Comparison of ENCODE assay signal across 15 cellular contexts in genomic region chr6:12916001-12916400, GRCh38.
A peak's percentile ranks its signal among the peaks of the same experiment; 100 is the strongest.
DNase-seq lines count a peak whose midpoint lies in the region; ATAC-seq and TF ChIP-seq lines count a peak whose summit lies in the region.
"Had no signal": no experiment of that assay in that cellular context is flagged by ENCODE, and none has a peak within 500 bp of the region (broad histone marks: within the 10 kb centered on the region; RNA-seq: fewer than 3 reads in every experiment).

No MANE protein-coding gene starts in this region.

- H3K4me1 Mint-ChIP-seq in memory B cell: peaks cover 6% of the 10 kb centered on the region
- H3K4me1 Mint-ChIP-seq in stimulated activated effector memory CD8-positive, alpha-beta T cell treated with anti-CD3 and anti-CD28 coated beads, Interleukin-12 subunit alpha, Interleukin-12 subunit beta, amount 100 ng/mL, for 72 hours: no peaks in the 10 kb centered on the region
- no peaks in the 10 kb centered on the region for H3K4me1 Mint-ChIP-seq in progenitor cell of endocrine pancreas (ENCODE audit: low read depth)
- H3K4me1 Mint-ChIP-seq: CD8-positive, alpha-beta memory T cell had no signal

- H3K36me3 Mint-ChIP-seq in memory B cell: no peaks in the 10 kb centered on the region
- H3K36me3 Mint-ChIP-seq in stimulated activated effector memory CD8-positive, alpha-beta T cell treated with anti-CD3 and anti-CD28 coated beads, Interleukin-12 subunit alpha, Interleukin-12 subunit beta, amount 100 ng/mL, for 72 hours: no peaks in the 10 kb centered on the region
- H3K36me3 Mint-ChIP-seq in progenitor cell of endocrine pancreas (ENCODE audit: insufficient read depth): no peaks in the 10 kb centered on the region
- H3K36me3 Mint-ChIP-seq: CD8-positive, alpha-beta memory T cell had no signal

- H3K9me3 Mint-ChIP-seq in memory B cell (no peaks in the 10 kb centered on the region), progenitor cell of endocrine pancreas (ENCODE audit: low read depth) (no peaks in the 10 kb centered on the region)
- H3K9me3 Mint-ChIP-seq in stimulated activated effector memory CD8-positive, alpha-beta T cell treated with anti-CD3 and anti-CD28 coated beads, Interleukin-12 subunit alpha, Interleukin-12 subunit beta, amount 100 ng/mL, for 72 hours: no peaks in the 10 kb centered on the region
- H3K9me3 Mint-ChIP-seq: CD8-positive, alpha-beta memory T cell; T-helper 2 cell treated with Interferon-gamma antibody and Interleukin-4, amounts not matched to agents 5 μg/mL and 100 μg/mL, for 36 hours had no signal

- DNase-seq in KBM-7 (peak; percentile 55), NB4 (ENCODE audit: low read depth) (peak; percentile 23), SKM-1 (lab: John Stamatoyannopoulos, UW; ENCODE audit: unreplicated experiment) (peak; percentile 17), memory B cell (ENCODE audit: low spot score in 2 of 2) (no peak), progenitor cell of endocrine pancreas (ENCODE audit: low spot score, unreplicated experiment) (no peak), sciatic nerve (ENCODE audit: low spot score) (no peak)
- no peak for DNase-seq in stimulated activated CD4-positive, alpha-beta T cell treated with anti-CD3 and anti-CD28 coated beads, Interleukin-4, amount 100 ng/mL, for 1 hour
- DNase-seq in stimulated activated effector memory CD8-positive, alpha-beta T cell treated with anti-CD3 and anti-CD28 coated beads, Interleukin-12 subunit alpha, Interleukin-12 subunit beta, amount 100 ng/mL, for 72 hours (ENCODE audit: low spot score in 2 of 2): no peak
- DNase-seq: CD8-positive, alpha-beta memory T cell; DMS53; NCI-H1048; NCI-H1436; NCI-H2029 treated with DMSO at 0.1 percent for 48 hours had no signal

- TF ChIP-seq CTCF in NB4 (IDR thresholded peaks at IDR 0.05; ENCODE audit: low read depth, low read length) (no peak), progenitor cell of endocrine pancreas (IDR thresholded peaks at IDR 0.05; ENCODE audit: unreplicated experiment) (no peak)

- intact Hi-C loops in sciatic nerve (cut with DNase I): no loop called here

- H3K27me3 Mint-ChIP-seq in memory B cell (peaks cover 2% of the 10 kb centered on the region), progenitor cell of endocrine pancreas (peaks cover 7% of the 10 kb centered on the region)

- no peak overlapping the region for H3K4me3 Mint-ChIP-seq in memory B cell
- no peak overlapping the region for H3K4me3 Mint-ChIP-seq in stimulated activated effector memory CD8-positive, alpha-beta T cell treated with anti-CD3 and anti-CD28 coated beads, Interleukin-12 subunit alpha, Interleukin-12 subunit beta, amount 100 ng/mL, for 72 hours
- H3K4me3 Mint-ChIP-seq in progenitor cell of endocrine pancreas (ENCODE audit: low read depth): no peak overlapping the region
- H3K4me3 Mint-ChIP-seq: CD8-positive, alpha-beta memory T cell; T-helper 2 cell treated with Interferon-gamma antibody and Interleukin-4, amounts not matched to agents 5 μg/mL and 100 μg/mL, for 36 hours had no signal

- H3K4me3 ChIP-seq in NB4 (ENCODE audit: low read depth, low read length): no peak overlapping the region
- H3K4me3 ChIP-seq: SJSA1 had no signal

- ATAC-seq in memory B cell (ENCODE audit: low read depth) (peak; percentile 48), sciatic nerve (no peak)
- no peak for ATAC-seq in stimulated activated effector memory CD8-positive, alpha-beta T cell treated with anti-CD3 and anti-CD28 coated beads, Interleukin-12 subunit alpha, Interleukin-12 subunit beta, amount 100 ng/mL, for 72 hours

- H3K27ac Mint-ChIP-seq in memory B cell (no peak overlapping the region), progenitor cell of endocrine pancreas (no peak overlapping the region)
- no peak overlapping the region for H3K27ac Mint-ChIP-seq in stimulated activated effector memory CD8-positive, alpha-beta T cell treated with anti-CD3 and anti-CD28 coated beads, Interleukin-12 subunit alpha, Interleukin-12 subunit beta, amount 100 ng/mL, for 72 hours
- H3K27ac Mint-ChIP-seq: CD8-positive, alpha-beta memory T cell; T-helper 2 cell treated with Interferon-gamma antibody and Interleukin-4, amounts not matched to agents 5 μg/mL and 100 μg/mL, for 36 hours had no signal

- no peak for TF ChIP-seq POLR2A in NB4 (IDR thresholded peaks at IDR 0.05; ENCODE audit: extremely low read depth, insufficient read length)

- in situ Hi-C loops in KBM-7 (cut with MboI; ENCODE audit: low pct_unique_long_range_greater_than_20kb, low sequenced_read_pairs): no loop called here

Comparison
In these comparisons a context has a peak if more than half of its experiments do, and no peak if none do; other contexts are left out.
1. DNase-seq: peak in KBM-7 (single experiment), NB4 (single experiment) and SKM-1 (single experiment); none in memory B cell (0 of 2), stimulated activated CD4-positive, alpha-beta T cell treated with anti-CD3 and anti-CD28 coated beads, Interleukin-4, amount 100 ng/mL, for 1 hour (single experiment), stimulated activated effector memory CD8-positive, alpha-beta T cell treated with anti-CD3 and anti-CD28 coated beads, Interleukin-12 subunit alpha, Interleukin-12 subunit beta, amount 100 ng/mL, for 72 hours (0 of 2), progenitor cell of endocrine pancreas (single experiment) and sciatic nerve (single experiment).